ENCODE assay signal across 8 cellular contexts in the genomic region with DNA sequence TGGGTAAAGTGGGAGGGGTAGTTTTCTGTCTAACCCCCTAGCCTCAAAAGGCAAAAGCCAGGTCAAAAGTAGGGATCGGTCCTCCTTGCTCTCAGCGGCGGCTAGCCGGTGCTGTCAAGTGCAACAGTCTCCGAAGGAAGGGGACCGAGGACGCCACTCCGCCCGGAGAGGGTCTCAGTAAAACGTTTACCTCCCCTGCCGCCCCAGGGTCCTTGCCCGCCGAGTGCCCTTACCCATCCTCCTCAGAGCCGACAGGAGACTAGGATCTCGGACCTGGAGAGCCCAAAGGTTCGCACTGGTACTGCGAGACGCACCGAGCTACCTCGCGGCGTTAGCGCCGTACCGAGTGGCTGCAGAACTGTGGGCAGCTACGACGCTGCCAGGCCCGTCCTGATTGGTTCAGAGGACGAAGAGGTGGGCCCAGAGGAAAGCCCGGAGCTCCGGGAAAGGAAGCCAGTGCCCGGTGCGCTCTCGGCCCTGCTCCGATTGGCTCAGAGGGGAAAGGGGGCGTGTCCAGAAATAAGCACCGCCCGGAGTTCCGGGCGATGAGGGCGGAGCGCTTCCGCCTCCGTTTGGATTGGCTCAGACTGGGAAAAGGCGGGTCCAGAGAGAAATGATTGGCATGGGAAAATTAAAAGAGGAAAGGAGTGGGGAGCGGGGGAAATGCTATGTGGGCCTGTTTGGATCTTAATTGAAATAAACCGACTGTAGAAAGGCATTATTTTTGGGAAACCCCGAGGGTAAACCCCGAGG. TPM values are rescaled to one million over a fixed set of nuclear protein-coding genes. Genes with fewer than 3 reads are reported as not detected.
DNase-seq lines count a peak whose midpoint lies in the region; ATAC-seq lines count a peak whose summit lies in the region.
"Not testable (repeated sequence)": the region's sequence is repeated elsewhere in the genome, so short reads cannot be mapped to it uniquely, and the experiment has no call there.

TSS of gene TYW1B (minus strand) at position 362 of the 753 bp plus-strand sequence. CDS start at position 237, 125 bp downstream.

- H3K27me3 ChIP-seq in effector memory CD4-positive, alpha-beta T cell (replicated peaks; ENCODE audit: control insufficient read depth, insufficient read depth, low read length, poor library complexity, severe bottlenecking), result not testable (repeated sequence)

- not testable (repeated sequence) for H3K36me3 ChIP-seq in effector memory CD4-positive, alpha-beta T cell (ENCODE audit: control insufficient read depth, insufficient read depth, low read length)

- peak; percentile 89 for ATAC-seq in GM21367 (IDR thresholded peaks at IDR 0.05; ENCODE audit: unreplicated experiment)

- H3K4me1 ChIP-seq in effector memory CD4-positive, alpha-beta T cell (ENCODE audit: control insufficient read depth, insufficient read depth, low read length, poor library complexity, severe bottlenecking), result not testable (repeated sequence)

- H3K4me3 ChIP-seq in effector memory CD4-positive, alpha-beta T cell (ENCODE audit: insufficient read depth, low read depth, low read length, poor library complexity, severe bottlenecking), result peak within 1 kb of the TSS; percentile 61

- H3K27ac ChIP-seq in effector memory CD4-positive, alpha-beta T cell (ENCODE audit: insufficient read depth, low read length, poor library complexity, severe bottlenecking), result peak within 1 kb of the TSS; percentile 57

- not testable (repeated sequence) for H3K9me3 ChIP-seq in effector memory CD4-positive, alpha-beta T cell (ENCODE audit: control insufficient read depth, low read length)

- DNase-seq in COR-L47 (lab: John Stamatoyannopoulos, UW), result peak; percentile 97
- peak; percentile 98 for DNase-seq in HT1080 (ENCODE audit: low read depth)
- DNase-seq in NOMO-1 (lab: John Stamatoyannopoulos, UW; ENCODE audit: unreplicated experiment in 2 of 2), result peak; percentile 100
- DNase-seq in activated CD8-positive, alpha-beta memory T cell treated with anti-CD3 and anti-CD28 coated beads for 48 hours (ENCODE audit: low read depth in 2 of 3, low spot score in 2 of 3), result peak; percentile 85 to 94 (median 91)
- DNase-seq in effector memory CD4-positive, alpha-beta T cell, result peak; percentile 97
- DNase-seq in lung microvascular endothelial cell (ENCODE audit: low read depth in 2 of 2), result peak; percentile 98
- peak; percentile 90 to 95 (median 94) for DNase-seq in stimulated activated CD4-positive, alpha-beta T cell treated with anti-CD3 and anti-CD28 coated beads, TNF-alpha, amount 100 ng/mL, for 4 hours (ENCODE audit: low read depth in 3 of 3)

RNA-seq across cellular contexts. Expression of gene TYW1B, which starts in this region (rescaled TPM):
- 1.7 TPM in 2 replicates for total RNA-seq in HT1080 (2014; rRNA removed; shearing (Covaris generic))
- polyA plus RNA-seq in HT1080 (2015; cell fraction: cytosol; rRNA removed), result 0.60 TPM in 2 replicates
- 0.94 and 1.3 TPM in 2 replicates for polyA plus RNA-seq in HT1080 (2015; cell fraction: nucleus; rRNA removed)
- 0.87 and 5.4 TPM in 2 replicates for total RNA-seq in lung microvascular endothelial cell

Comparison
In these comparisons a context has a peak if more than half of its experiments do, and no peak if none do; other contexts are left out.
1. Peak in every context shown above with its lines: DNase-seq, ATAC-seq, H3K4me3 ChIP-seq and H3K27ac ChIP-seq.